13 cellular contexts compared by ENCODE assay signal in genomic region chr6:41439524-41440418, GRCh38.
A peak's percentile ranks its signal among the peaks of the same experiment; 100 is the strongest.
DNase-seq lines count a peak whose midpoint lies in the region; ATAC-seq and TF ChIP-seq lines count a peak whose summit lies in the region.
"Had no signal": no experiment of that assay in that cellular context is flagged by ENCODE, and none has a peak within 500 bp of the region (broad histone marks: within the 10 kb centered on the region; RNA-seq: fewer than 3 reads in every experiment).

No MANE protein-coding gene starts in this region.

- H3K14ac ChIP-seq in neuronal stem cell (ENCODE audit: low read length) = no peak overlapping the region

- CTCF ChIA-PET in activated CD4-positive, alpha-beta T cell treated with anti-CD3 and anti-CD28 coated beads, Interleukin-2, amount 10 ng/mL, durations not matched to agents 7 days and 5 days (lab: Charles Lee) = interaction anchor here (0.6 to 1.4 kb wide), 2 partner anchors 10 to 15 kb away, joined by 3 to 6 read pairs; no protein-coding TSS in a partner anchor
- CTCF ChIA-PET in T-cell (lab: Charles Lee) = no interaction called here
- CTCF ChIA-PET in PC-9 (lab: Charles Lee) = interaction anchor here (0.7 kb wide), 1 partner anchor 495 kb away, joined by 3 read pairs; no protein-coding TSS in a partner anchor

- H2AFZ ChIP-seq in neuronal stem cell (ENCODE audit: low read length) (no peak overlapping the region), PC-9 (no peak overlapping the region)

- POLR2A ChIA-PET in activated CD4-positive, alpha-beta T cell treated with anti-CD3 and anti-CD28 coated beads, Interleukin-2, amount 10 ng/mL, durations not matched to agents 7 days and 5 days (lab: Charles Lee) = no interaction called here
- POLR2A ChIA-PET in T-cell (lab: Charles Lee) (no interaction called here), PC-9 (lab: Charles Lee; ENCODE audit: unreplicated experiment) (no interaction called here)

- DNase-seq in activated CD4-positive, alpha-beta T cell treated with anti-CD3 and anti-CD28 coated beads, Interleukin-2, amount 10 ng/mL, durations not matched to agents 7 days and 5 days = peak; percentile 43
- DNase-seq in activated CD4-positive, alpha-beta T cell treated with anti-CD3 and anti-CD28 coated beads, Interleukin-2, amount 50 U/mL, for 48 hours = no peak
- peak in 10 of 34 experiments; percentile 8 to 39 (median 22) for DNase-seq in T-cell
- DNase-seq in neuronal stem cell (ENCODE audit: low spot score) = no peak
- DNase-seq in RPMI8226 = no peak
- no peak for DNase-seq in PC-9
- DNase-seq in midbrain (lab: John Stamatoyannopoulos, UW) = no peak
- DNase-seq: mammary epithelial cell, NCI-H2029 treated with DMSO at 0.1 percent for 48 hours, spleen had no signal

- H3K4me2 ChIP-seq in neuronal stem cell (ENCODE audit: insufficient read depth, low read length, poor library complexity, severe bottlenecking) (no peak overlapping the region), PC-9 (no peak overlapping the region)
- H3K4me2 ChIP-seq: A549 had no signal

- peak overlapping the region; percentile 12 for H3K4me3 Mint-ChIP-seq in activated CD4-positive, alpha-beta T cell treated with anti-CD3 and anti-CD28 coated beads, Interleukin-2, amount 10 ng/mL, durations not matched to agents 7 days and 5 days
- peak overlapping the region; percentile 4 to 72 (median 37) for H3K4me3 Mint-ChIP-seq in T-cell

- H3K9me3 Mint-ChIP-seq in activated CD4-positive, alpha-beta T cell treated with anti-CD3 and anti-CD28 coated beads, Interleukin-2, amount 10 ng/mL, durations not matched to agents 7 days and 5 days = no peaks in the 10 kb centered on the region
- H3K9me3 Mint-ChIP-seq in T-cell = no peaks in the 10 kb centered on the region

- no CpG with 5 or more reads among the region's 8 CpGs for WGBS in neuronal stem cell (ENCODE audit: extremely low coverage in 2 of 2, insufficient read length in 2 of 2, insufficient replicate concordance in 1 of 2), 2 donors

- H3K4me1 Mint-ChIP-seq in activated CD4-positive, alpha-beta T cell treated with anti-CD3 and anti-CD28 coated beads, Interleukin-2, amount 10 ng/mL, durations not matched to agents 7 days and 5 days = peaks cover 42% of the 10 kb centered on the region
- peaks cover 42 to 48% (median 43%) of the 10 kb centered on the region in 3 donors for H3K4me1 Mint-ChIP-seq in T-cell

- H4K91ac ChIP-seq in neuronal stem cell (ENCODE audit: low read depth, low read length, poor library complexity) = no peak overlapping the region

- no peaks in the 10 kb centered on the region for H3F3A ChIP-seq in PC-9 (ENCODE audit: insufficient read depth, low read depth)

- BruUV-seq in PC-9 (replicated peaks; lab: Mats Ljungman, UMichigan) = no TSS peak

- ATAC-seq in HG03108 (IDR thresholded peaks at IDR 0.05; ENCODE audit: unreplicated experiment) (peak; percentile 71), T-cell (replicated peaks in 1 of 4) (peak; percentile 32 to 85 (median 56))
- ATAC-seq: A549 had no signal

- peak overlapping the region; percentile 74 for H3K27ac Mint-ChIP-seq in activated CD4-positive, alpha-beta T cell treated with anti-CD3 and anti-CD28 coated beads, Interleukin-2, amount 10 ng/mL, durations not matched to agents 7 days and 5 days
- H3K27ac Mint-ChIP-seq in T-cell = peak overlapping the region; percentile 35 to 47

- no peak overlapping the region for H2BK12ac ChIP-seq in neuronal stem cell (ENCODE audit: low read length)

- no peak overlapping the region for H3K23ac ChIP-seq in neuronal stem cell (ENCODE audit: low read depth, low read length, poor library complexity)

- H3K4me3 ChIP-seq in neuronal stem cell (ENCODE audit: low read length in 2 of 2) (no peak overlapping the region), PC-9 (no peak overlapping the region)
- H3K4me3 ChIP-seq: A549, esophagus muscularis mucosa, spleen had no signal

- peaks cover 0 to 13% (median 0%) of the 10 kb centered on the region in 3 experiments for H3K27me3 ChIP-seq in neuronal stem cell (ENCODE audit: control insufficient read depth in 3 of 3, insufficient read depth in 3 of 3, low read depth in 1 of 3, low read length in 3 of 3)
- H3K27me3 ChIP-seq in PC-9 (ENCODE audit: insufficient read depth, low read depth) = peaks cover 37% of the 10 kb centered on the region

- intact Hi-C loops in PC-9 (cut with micrococcal nuclease; ENCODE audit: unreplicated experiment) = no loop called here

- H3K27me3 Mint-ChIP-seq in activated CD4-positive, alpha-beta T cell treated with anti-CD3 and anti-CD28 coated beads, Interleukin-2, amount 10 ng/mL, durations not matched to agents 7 days and 5 days = peaks cover 56% of the 10 kb centered on the region
- H3K27me3 Mint-ChIP-seq in T-cell = peaks cover 4 to 14% of the 10 kb centered on the region in 2 donors

- H3K4me1 ChIP-seq in neuronal stem cell (ENCODE audit: control insufficient read depth in 2 of 2, insufficient read depth in 1 of 2, low read depth in 1 of 2, low read length in 2 of 2) (peaks cover 22% of the 10 kb centered on the region in 2 donors), PC-9 (replicated peaks; ENCODE audit: insufficient read depth) (no peaks in the 10 kb centered on the region)
- H3K4me1 ChIP-seq: A549 had no signal

- no peak overlapping the region for H3K9ac ChIP-seq in neuronal stem cell (ENCODE audit: low read depth, low read length, poor library complexity)

- no peaks in the 10 kb centered on the region for H3K9me2 ChIP-seq in PC-9 (ENCODE audit: insufficient read depth)

- no peaks in the 10 kb centered on the region for H3K79me2 ChIP-seq in PC-9 (ENCODE audit: low read depth)

- no peak overlapping the region for H3K4ac ChIP-seq in neuronal stem cell (ENCODE audit: low read length)

- no peak for TF ChIP-seq CTCF in PC-9 (conservative IDR thresholded peaks at IDR 0.05)

- H2AK5ac ChIP-seq in neuronal stem cell (ENCODE audit: low read depth, low read length) = no peak overlapping the region

- no peak overlapping the region for H3K18ac ChIP-seq in neuronal stem cell (ENCODE audit: low read length)

- no peak overlapping the region for H3K27ac ChIP-seq in neuronal stem cell (replicated peaks; ENCODE audit: low read length)
- no peak overlapping the region for H3K27ac ChIP-seq in PC-9
- H3K27ac ChIP-seq: A549, esophagus muscularis mucosa, spleen had no signal

- H3K36me3 ChIP-seq in neuronal stem cell (replicated peaks in 1 of 2; ENCODE audit: control insufficient read depth in 2 of 2, insufficient read depth in 2 of 2, low read length in 2 of 2) (no peaks in the 10 kb centered on the region), PC-9 (ENCODE audit: low read depth) (no peaks in the 10 kb centered on the region)
- H3K36me3 ChIP-seq: esophagus muscularis mucosa, spleen had no signal

- H2BK120ac ChIP-seq in neuronal stem cell (ENCODE audit: low read depth, low read length) = no peak overlapping the region

- H3K79me1 ChIP-seq in neuronal stem cell (ENCODE audit: low read depth, low read length) = no peaks in the 10 kb centered on the region

- H4K20me1 ChIP-seq in PC-9 (ENCODE audit: insufficient read depth) = 0 out of 2 replicates have a peak, but pooled peaks cover 4% of the 10 kb centered on the region

- H2BK5ac ChIP-seq in neuronal stem cell (ENCODE audit: low read length) = no peak overlapping the region

- H3K9me3 ChIP-seq in neuronal stem cell (replicated peaks in 1 of 2; ENCODE audit: control insufficient read depth in 2 of 2, insufficient read depth in 1 of 2, low read depth in 1 of 2, low read length in 2 of 2) (no peaks in the 10 kb centered on the region), PC-9 (ENCODE audit: insufficient read depth, low read depth) (no peaks in the 10 kb centered on the region)
- H3K9me3 ChIP-seq: A549, esophagus muscularis mucosa, spleen had no signal

- H2BK15ac ChIP-seq in neuronal stem cell (ENCODE audit: low read length) = peak overlapping the region; percentile 18

- peaks cover 7% of the 10 kb centered on the region for H3K36me3 Mint-ChIP-seq in activated CD4-positive, alpha-beta T cell treated with anti-CD3 and anti-CD28 coated beads, Interleukin-2, amount 10 ng/mL, durations not matched to agents 7 days and 5 days (ENCODE audit: low read depth)
- no peaks in the 10 kb centered on the region for H3K36me3 Mint-ChIP-seq in T-cell

- H4K8ac ChIP-seq in neuronal stem cell (ENCODE audit: low read depth, low read length) = no peak overlapping the region

Comparison
In these comparisons a context has a peak if more than half of its experiments do, and no peak if none do; other contexts are left out.
1. CTCF ChIA-PET loops: an anchor here in activated CD4-positive, alpha-beta T cell treated with anti-CD3 and anti-CD28 coated beads, Interleukin-2, amount 10 ng/mL, durations not matched to agents 7 days and 5 days (0.6 to 1.4 kb wide) and PC-9 (0.7 kb wide); none called in T-cell.